In the genomic region with DNA sequence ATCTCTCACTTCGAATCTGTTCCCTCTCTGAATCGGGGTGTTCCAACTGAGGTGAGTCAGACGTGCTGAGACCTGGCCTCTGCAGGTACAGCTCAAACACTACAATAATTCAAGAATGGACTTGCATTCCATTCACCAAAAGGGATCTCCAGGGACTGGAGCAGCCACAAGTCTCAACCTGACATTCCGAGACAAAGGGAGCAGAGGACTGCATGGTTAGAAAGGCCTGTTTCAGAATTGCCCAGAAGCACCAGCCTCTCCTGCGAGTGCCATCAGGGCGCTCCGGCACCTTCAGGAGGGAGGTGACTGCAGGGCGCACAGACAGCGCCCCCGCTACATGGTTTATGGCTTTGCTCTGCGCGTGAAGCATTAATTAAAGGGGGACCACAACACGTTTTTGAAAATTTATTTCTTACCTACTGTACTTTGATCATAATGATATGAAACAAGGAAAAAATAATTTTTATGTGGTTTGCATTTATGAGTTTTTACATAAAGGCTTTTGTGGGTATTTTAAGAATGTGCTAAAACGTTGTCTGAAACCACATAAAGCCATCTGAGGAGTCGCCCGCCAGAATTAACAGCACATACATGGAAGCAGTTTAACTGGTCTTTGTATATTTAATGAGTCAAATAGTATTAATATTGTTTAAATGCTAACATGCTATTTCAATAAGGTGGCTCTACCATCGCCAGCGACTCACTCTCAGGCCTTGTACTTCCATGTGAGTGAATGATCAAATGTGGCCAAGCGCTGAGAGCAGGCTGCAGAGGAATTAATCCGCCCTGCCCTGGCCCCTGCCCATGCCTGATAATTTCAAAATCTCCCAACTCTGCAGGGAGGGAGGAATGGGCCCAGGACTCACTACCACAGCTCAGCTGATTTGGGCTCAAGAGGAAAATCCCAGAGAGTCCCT, we compare ENCODE assay signal across 2 cellular contexts.
TF ChIP-seq lines count a peak whose summit lies in the region.

No MANE protein-coding gene starts in this region.

TF ChIP-seq in IMR-90, 13 proteins besides CTCF, POLR2A, EP300 and RAD21:
- 0 out of 2 replicates have a peak, but pooled peaks have one; percentile 24 for TF ChIP-seq MXI1 (IDR thresholded peaks at IDR 0.05; ENCODE audit: borderline replicate concordance, low read depth, low read length)
- TF ChIP-seq SMC3 (IDR thresholded peaks at IDR 0.05; ENCODE audit: low read depth, low read length) = no peak

TF ChIP-seq in HEK293T, 16 proteins besides CTCF, POLR2A, EP300 and RAD21:
- TF ChIP-seq BHLHE40 (IDR thresholded peaks at IDR 0.05; ENCODE audit: borderline replicate concordance) (no peak), LEF1 (IDR thresholded peaks at IDR 0.05; ENCODE audit: borderline replicate concordance) (no peak), ZNF384 (IDR thresholded peaks at IDR 0.05) (no peak), FOXA1 (IDR thresholded peaks at IDR 0.05) (no peak), FOXK2 (IDR thresholded peaks at IDR 0.05) (no peak), HDGF (IDR thresholded peaks at IDR 0.05; ENCODE audit: borderline replicate concordance) (no peak), CTBP1 (IDR thresholded peaks at IDR 0.05; ENCODE audit: borderline replicate concordance) (no peak), ELF4 (IDR thresholded peaks at IDR 0.05) (no peak), NFRKB (IDR thresholded peaks at IDR 0.05) (no peak), SUZ12 (IDR thresholded peaks at IDR 0.05) (no peak), L3MBTL2 (conservative IDR thresholded peaks at IDR 0.05) (no peak), FOXM1 (IDR thresholded peaks at IDR 0.05; ENCODE audit: borderline replicate concordance) (no peak), TARDBP (IDR thresholded peaks at IDR 0.05) (no peak), SP1 (IDR thresholded peaks at IDR 0.05) (no peak), ARNT (IDR thresholded peaks at IDR 0.05) (no peak)
